In genomic region chr14:68787235-68787727, GRCh38 we compare ENCODE assay signal across 8 cellular contexts. TPM values are rescaled to one million over a fixed set of nuclear protein-coding genes. Genes with fewer than 3 reads are reported as not detected.
A peak's percentile ranks its signal among the peaks of the same experiment; 100 is the strongest.
DNase-seq lines count a peak whose midpoint lies in the region; ATAC-seq and TF ChIP-seq lines count a peak whose summit lies in the region.

No MANE protein-coding gene starts in this region.

- no peak overlapping the region for H2AK9ac ChIP-seq in IMR-90 (replicated peaks; ENCODE audit: low read depth, low read length, poor library complexity)

- 0 out of 2 replicates have a peak overlapping the region, but pooled peaks have one; percentile 30 for H3K14ac ChIP-seq in IMR-90 (replicated peaks; ENCODE audit: low read depth, low read length)

- no peaks in the 10 kb centered on the region for H3K9me2 ChIP-seq in hepatocyte (replicated peaks; ENCODE audit: insufficient read depth)

- peaks cover 50% of the 10 kb centered on the region for H3K79me2 ChIP-seq in hepatocyte

- peak overlapping the region; percentile 50 for H3K4me3 Mint-ChIP-seq in activated naive CD4-positive, alpha-beta T cell treated with anti-CD3 and anti-CD28 coated beads for 36 hours

- no peak overlapping the region for H2BK5ac ChIP-seq in IMR-90 (ENCODE audit: low read depth, low read length, poor library complexity, severe bottlenecking)

- H3K4me1 ChIP-seq in IMR-90 (ENCODE audit: control insufficient read depth, insufficient read depth, low read length) (no peaks in the 10 kb centered on the region; the same call in 1 of the 2 replicates), hepatocyte (ENCODE audit: insufficient read depth) (peaks cover 34% of the 10 kb centered on the region), HAP-1 (peaks cover 5% of the 10 kb centered on the region)

- H3K36me3 ChIP-seq in IMR-90 (ENCODE audit: control insufficient read depth, insufficient read depth, low read length) = peaks cover 35% of the 10 kb centered on the region
- H3K36me3 ChIP-seq in hepatocyte (replicated peaks; ENCODE audit: insufficient read depth, low read depth) = peaks cover 3% of the 10 kb centered on the region
- H3K36me3 ChIP-seq in HAP-1 (replicated peaks) = peaks cover 20% of the 10 kb centered on the region

- no peak overlapping the region for H2BK15ac ChIP-seq in IMR-90 (ENCODE audit: low read depth, low read length)

- H2AK5ac ChIP-seq in IMR-90 (ENCODE audit: low read depth, low read length) = peak overlapping the region; percentile 35; the same call in 1 of the 2 replicates

- H3K27ac ChIP-seq in IMR-90 (ENCODE audit: insufficient read depth, low read length) = peak overlapping the region; percentile 13; the same call in 1 of the 2 replicates
- H3K27ac ChIP-seq in hepatocyte = peak overlapping the region; percentile 99

- peak overlapping the region in 1 of 2 experiments; percentile 12; a peak in 1 of 4 replicates for H4K8ac ChIP-seq in IMR-90 (ENCODE audit: low read depth in 2 of 2, low read length in 2 of 2)

- H2BK120ac ChIP-seq in IMR-90 (ENCODE audit: low read depth, low read length) = no peak overlapping the region

- no TSS peak for BruUV-seq in IMR-90 (replicated peaks; lab: Mats Ljungman, UMichigan)

- H3K27me3 ChIP-seq in IMR-90 (ENCODE audit: control insufficient read depth, insufficient read depth, low read length) = no peaks in the 10 kb centered on the region
- no peaks in the 10 kb centered on the region for H3K27me3 ChIP-seq in hepatocyte
- no peaks in the 10 kb centered on the region for H3K27me3 ChIP-seq in HAP-1 (ENCODE audit: low read depth)

- H4K5ac ChIP-seq in IMR-90 (ENCODE audit: low read depth, low read length) = no peak overlapping the region

- H3K18ac ChIP-seq in IMR-90 (ENCODE audit: low read depth, low read length) = no peak overlapping the region

- no peak overlapping the region for H3K56ac ChIP-seq in IMR-90 (ENCODE audit: extremely low read depth, insufficient read depth, low read length)

- H3K9me1 ChIP-seq in IMR-90 (ENCODE audit: insufficient read depth, low read length) = peaks cover 19% of the 10 kb centered on the region; the same call in 1 of the 2 replicates

- H3K4me3 ChIP-seq in IMR-90 (ENCODE audit: insufficient read depth, low read depth, low read length) (no peak overlapping the region), hepatocyte (no peak overlapping the region), HAP-1 (no peak overlapping the region)

- peaks cover 60% of the 10 kb centered on the region for H3K4me1 Mint-ChIP-seq in activated naive CD4-positive, alpha-beta T cell treated with anti-CD3 and anti-CD28 coated beads for 36 hours (ENCODE audit: low read depth)

- CTCF ChIA-PET in IMR-90 (lab: Yijun Ruan, JAX) = interaction anchor here (0.6 kb wide), 1 partner anchor 122 kb away, joined by 3 read pairs; no protein-coding TSS in a partner anchor
- CTCF ChIA-PET in activated naive CD4-positive, alpha-beta T cell treated with anti-CD3 and anti-CD28 coated beads for 36 hours (lab: Charles Lee) = interaction anchor here (0.6 to 16.7 kb wide), 12 partner anchors 9 to 887 kb away, joined by 3 to 270 read pairs (median 6); no protein-coding TSS in a partner anchor

- ATAC-seq in IMR-90 (ENCODE audit: low read depth) = no peak

- H3K9me3 Mint-ChIP-seq in activated naive CD4-positive, alpha-beta T cell treated with anti-CD3 and anti-CD28 coated beads for 36 hours = no peaks in the 10 kb centered on the region

- H3K4me2 ChIP-seq in IMR-90 (ENCODE audit: low read depth, low read length) (no peak overlapping the region), hepatocyte (peak overlapping the region; percentile 88)

- in situ Hi-C loops in IMR-90 (cut with MboI; ENCODE audit: low sequenced_read_pairs) = loop anchor here (10.0 kb wide), 1 partner anchor 122 kb away; no protein-coding TSS in a partner anchor
- in situ Hi-C loops in HAP-1 (cut with MboI; ENCODE audit: low sequenced_read_pairs) = no loop called here

- intact Hi-C loops in IMR-90 (cut with micrococcal nuclease) = loop anchor here (5.0 kb wide), 1 partner anchor 190 kb away; no protein-coding TSS in a partner anchor
- intact Hi-C loops in activated naive CD4-positive, alpha-beta T cell treated with anti-CD3 and anti-CD28 coated beads for 36 hours (cut with micrococcal nuclease) = loop anchor here (5.0 to 10.0 kb wide), 4 partner anchors 280 to 412 kb away; no protein-coding TSS in a partner anchor

- peaks cover 62% of the 10 kb centered on the region for H4K20me1 ChIP-seq in IMR-90 (ENCODE audit: insufficient read depth, low read length)
- H4K20me1 ChIP-seq in hepatocyte (ENCODE audit: insufficient read depth, poor library complexity, severe bottlenecking) = peaks cover 50% of the 10 kb centered on the region

- H2AFZ ChIP-seq in IMR-90 (replicated peaks; ENCODE audit: low read length, poor library complexity) (no peak overlapping the region), hepatocyte (no peak overlapping the region)

- no peak for TF ChIP-seq POLR2A in IMR-90 (IDR thresholded peaks at IDR 0.05; ENCODE audit: low read depth, low read length)

- POLR2A ChIA-PET in IMR-90 (lab: Charles Lee; ENCODE audit: unreplicated experiment) = interaction anchor here (0.6 to 1.3 kb wide), 6 partner anchors 27 to 1019 kb away, joined by 3 to 12 read pairs (median 4); no protein-coding TSS in a partner anchor

- peaks cover 0 to 33% of the 10 kb centered on the region in 2 experiments; a peak in 2 of 4 replicates for H3K79me1 ChIP-seq in IMR-90 (ENCODE audit: low read depth in 1 of 2, low read length in 2 of 2)

- peak overlapping the region; percentile 71 for H3K27ac Mint-ChIP-seq in activated naive CD4-positive, alpha-beta T cell treated with anti-CD3 and anti-CD28 coated beads for 36 hours

- peaks cover 47% of the 10 kb centered on the region for H3K36me3 Mint-ChIP-seq in activated naive CD4-positive, alpha-beta T cell treated with anti-CD3 and anti-CD28 coated beads for 36 hours (ENCODE audit: low read depth)

- H2BK20ac ChIP-seq in IMR-90 (ENCODE audit: low read depth, low read length) = no peak overlapping the region

- no peak overlapping the region for H4K91ac ChIP-seq in IMR-90 (ENCODE audit: insufficient read depth, low read depth, low read length)

- TF ChIP-seq RAD21 in IMR-90 (IDR thresholded peaks at IDR 0.05; ENCODE audit: low read length) = no peak

- DNase-seq in IMR-90 = no peak
- DNase-seq in activated naive CD4-positive, alpha-beta T cell treated with anti-CD3 and anti-CD28 coated beads for 36 hours = peak; percentile 51
- peak; percentile 55 for DNase-seq in hepatocyte (ENCODE audit: low spot score)
- DNase-seq in stimulated activated CD8-positive, alpha-beta memory T cell treated with anti-CD3 and anti-CD28 coated beads, Interleukin-4, amount 100 ng/mL, for 48 hours = peak; percentile 56
- no peak for DNase-seq in HAP-1 (ENCODE audit: low spot score in 2 of 2)
- DNase-seq in NCI-H524 treated with DMSO at 0.1 percent for 48 hours (lab: John Stamatoyannopoulos, UW) = no peak
- DNase-seq in NCI-H748 (lab: John Stamatoyannopoulos, UW; ENCODE audit: unreplicated experiment) = no peak
- DNase-seq in NCI-H226 = no peak

- no peak overlapping the region for H3K9ac ChIP-seq in IMR-90 (ENCODE audit: low read depth, low read length)

- H3K9me3 ChIP-seq in IMR-90 (ENCODE audit: control insufficient read depth, insufficient read depth, low read length) (no peaks in the 10 kb centered on the region), hepatocyte (ENCODE audit: low read depth) (no peaks in the 10 kb centered on the region), HAP-1 (no peaks in the 10 kb centered on the region)

- TF ChIP-seq CTCF in IMR-90 (conservative IDR thresholded peaks at IDR 0.05; ENCODE audit: low read depth, low read length) = no peak
- TF ChIP-seq CTCF in hepatocyte (IDR thresholded peaks at IDR 0.05; ENCODE audit: poor library complexity) = no peak

- H3K23ac ChIP-seq in IMR-90 (ENCODE audit: low read depth, low read length) = no peak overlapping the region

- dilution Hi-C loops in IMR-90 (cut with HindIII; ENCODE audit: low sequenced_read_pairs, unreplicated experiment) = no loop called here

- no peaks in the 10 kb centered on the region for H3K27me3 Mint-ChIP-seq in activated naive CD4-positive, alpha-beta T cell treated with anti-CD3 and anti-CD28 coated beads for 36 hours (ENCODE audit: low read depth)

- 100% methylated on average over 2 of the region's 11 CpGs; no CpG with 5 or more reads in 1 of the 2 experiments for WGBS in IMR-90 (ENCODE audit: extremely low coverage in 2 of 2, insufficient read length in 1 of 2), 2 experiments
- WGBS in hepatocyte (ENCODE audit: low lambda C conversion rate, missing lambda C conversion rate) = 87% methylated on average over 11 of the region's 11 CpGs

- H3K4ac ChIP-seq in IMR-90 (ENCODE audit: low read depth, low read length) = no peak overlapping the region

TF ChIP-seq in IMR-90, 13 proteins besides CTCF, POLR2A, EP300 and RAD21:
- TF ChIP-seq NFE2L2 (IDR thresholded peaks at IDR 0.05; ENCODE audit: low read depth, low read length) (no peak), BHLHE40 (IDR thresholded peaks at IDR 0.05; ENCODE audit: low read depth, low read length) (no peak), MAFK (IDR thresholded peaks at IDR 0.05; ENCODE audit: low read depth, low read length) (no peak), MXI1 (IDR thresholded peaks at IDR 0.05; ENCODE audit: borderline replicate concordance, low read depth, low read length) (no peak), SMC3 (IDR thresholded peaks at IDR 0.05; ENCODE audit: low read depth, low read length) (no peak), FOS (IDR thresholded peaks at IDR 0.05; ENCODE audit: low read depth, low read length) (no peak), MAZ (IDR thresholded peaks at IDR 0.05; ENCODE audit: borderline replicate concordance, low read depth, low read length) (no peak)
- TF ChIP-seq, protein P1, sequence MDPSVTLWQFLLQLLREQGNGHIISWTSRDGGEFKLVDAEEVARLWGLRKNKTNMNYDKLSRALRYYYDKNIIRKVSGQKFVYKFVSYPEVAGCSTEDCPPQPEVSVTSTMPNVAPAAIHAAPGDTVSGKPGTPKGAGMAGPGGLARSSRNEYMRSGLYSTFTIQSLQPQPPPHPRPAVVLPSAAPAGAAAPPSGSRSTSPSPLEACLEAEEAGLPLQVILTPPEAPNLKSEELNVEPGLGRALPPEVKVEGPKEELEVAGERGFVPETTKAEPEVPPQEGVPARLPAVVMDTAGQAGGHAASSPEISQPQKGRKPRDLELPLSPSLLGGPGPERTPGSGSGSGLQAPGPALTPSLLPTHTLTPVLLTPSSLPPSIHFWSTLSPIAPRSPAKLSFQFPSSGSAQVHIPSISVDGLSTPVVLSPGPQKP (IDR thresholded peaks at IDR 0.05; ENCODE audit: borderline replicate concordance, low read depth, low read length) = no peak

RNA-seq across cellular contexts. Expression of gene ZFP36L1, which starts 5.6 kb away (rescaled TPM):
- total RNA-seq in IMR-90 (2012; rRNA removed) (6.5 and 19.7 TPM in 2 replicates), hepatocyte (101 and 111 TPM in 2 replicates)
- polyA plus RNA-seq in IMR-90 (2012; rRNA removed) (82.3 and 140 TPM in 2 replicates), hepatocyte (345 and 404 TPM in 2 replicates)
- 116 and 171 TPM in 2 replicates for polyA plus RNA-seq in IMR-90 (2012; cell fraction: cytosol; rRNA removed)
- 95.1 and 247 TPM in 2 replicates for polyA plus RNA-seq in IMR-90 (2012; cell fraction: nucleus; rRNA removed; ENCODE audit: low replicate concordance)
- 10 to 100 TPM; 76.8 to 85.1 TPM for total RNA-seq in activated naive CD4-positive, alpha-beta T cell treated with anti-CD3 and anti-CD28 coated beads for 36 hours

Comparison
In these comparisons a context has a peak if more than half of its experiments do, and no peak if none do; other contexts are left out.
1. DNase-seq: peak in activated naive CD4-positive, alpha-beta T cell treated with anti-CD3 and anti-CD28 coated beads for 36 hours (single experiment), hepatocyte (single experiment) and stimulated activated CD8-positive, alpha-beta memory T cell treated with anti-CD3 and anti-CD28 coated beads, Interleukin-4, amount 100 ng/mL, for 48 hours (single experiment); none in IMR-90 (single experiment), HAP-1 (0 of 2), NCI-H524 treated with DMSO at 0.1 percent for 48 hours (single experiment), NCI-H748 (single experiment) and NCI-H226 (single experiment).